ENCODE assay signal across 18 cellular contexts in genomic region chr10:63171255-63171654, GRCh38. TPM values are rescaled to one million over a fixed set of nuclear protein-coding genes. Genes with fewer than 3 reads are reported as not detected.
DNase-seq lines count a peak whose midpoint lies in the region; ATAC-seq lines count a peak whose summit lies in the region.
"Had no signal": no experiment of that assay in that cellular context is flagged by ENCODE, and none has a peak within 500 bp of the region (broad histone marks: within the 10 kb centered on the region; RNA-seq: fewer than 3 reads in every experiment).

No MANE protein-coding gene starts in this region.

- H3K4me3 Mint-ChIP-seq in activated T-cell treated with anti-CD3 and anti-CD28 coated beads, Interleukin-2, amount 50 U/mL, for 72 hours = peak overlapping the region; percentile 11 to 43
- H3K4me3 Mint-ChIP-seq in activated T-cell treated with anti-CD3 and anti-CD28 coated beads, Interleukin-2, amount 50 U/mL, for 4 hours = no peak overlapping the region
- H3K4me3 Mint-ChIP-seq in T-helper 1 cell treated with Interleukin-12 subunit alpha and Interleukin-12 subunit beta and Interleukin-4 antibody, amounts not matched to agents 30 μg/mL and 1 μg/mL, for 36 hours = peak overlapping the region; percentile 54
- no peak overlapping the region for H3K4me3 Mint-ChIP-seq in stimulated activated naive B cell treated with anti-CD40 and anti-IgM and Interleukin-4, amounts not matched to agents 10 μg/mL and 1 μg/mL and 100 μg/mL, for 72 hours

- no peaks in the 10 kb centered on the region for H3K9me3 Mint-ChIP-seq in activated T-cell treated with anti-CD3 and anti-CD28 coated beads, Interleukin-2, amount 50 U/mL, for 72 hours
- H3K9me3 Mint-ChIP-seq in activated T-cell treated with anti-CD3 and anti-CD28 coated beads, Interleukin-2, amount 50 U/mL, for 4 hours = no peaks in the 10 kb centered on the region
- H3K9me3 Mint-ChIP-seq in T-helper 1 cell treated with Interleukin-12 subunit alpha and Interleukin-12 subunit beta and Interleukin-4 antibody, amounts not matched to agents 30 μg/mL and 1 μg/mL, for 36 hours = peaks cover 4% of the 10 kb centered on the region
- H3K9me3 Mint-ChIP-seq in stimulated activated naive B cell treated with anti-CD40 and anti-IgM and Interleukin-4, amounts not matched to agents 10 μg/mL and 1 μg/mL and 100 μg/mL, for 72 hours = no peaks in the 10 kb centered on the region

- intact Hi-C loops in left ventricle myocardium superior (cut with micrococcal nuclease) = no loop called here

- H3K27me3 Mint-ChIP-seq in activated T-cell treated with anti-CD3 and anti-CD28 coated beads, Interleukin-2, amount 50 U/mL, for 72 hours (ENCODE audit: low read depth) = no peaks in the 10 kb centered on the region
- H3K27me3 Mint-ChIP-seq in activated T-cell treated with anti-CD3 and anti-CD28 coated beads, Interleukin-2, amount 50 U/mL, for 4 hours (ENCODE audit: low read depth) = no peaks in the 10 kb centered on the region
- H3K27me3 Mint-ChIP-seq in T-helper 1 cell treated with Interleukin-12 subunit alpha and Interleukin-12 subunit beta and Interleukin-4 antibody, amounts not matched to agents 30 μg/mL and 1 μg/mL, for 36 hours (ENCODE audit: low read depth) = no peaks in the 10 kb centered on the region
- no peaks in the 10 kb centered on the region for H3K27me3 Mint-ChIP-seq in stimulated activated naive B cell treated with anti-CD40 and anti-IgM and Interleukin-4, amounts not matched to agents 10 μg/mL and 1 μg/mL and 100 μg/mL, for 72 hours

- H3K36me3 Mint-ChIP-seq in activated T-cell treated with anti-CD3 and anti-CD28 coated beads, Interleukin-2, amount 50 U/mL, for 72 hours (ENCODE audit: insufficient read depth in 2 of 2) = peaks cover 8 to 35% of the 10 kb centered on the region in 2 donors
- H3K36me3 Mint-ChIP-seq in activated T-cell treated with anti-CD3 and anti-CD28 coated beads, Interleukin-2, amount 50 U/mL, for 4 hours (ENCODE audit: insufficient read depth) = peaks cover 33% of the 10 kb centered on the region
- peaks cover 56% of the 10 kb centered on the region for H3K36me3 Mint-ChIP-seq in T-helper 1 cell treated with Interleukin-12 subunit alpha and Interleukin-12 subunit beta and Interleukin-4 antibody, amounts not matched to agents 30 μg/mL and 1 μg/mL, for 36 hours (ENCODE audit: low read depth)
- H3K36me3 Mint-ChIP-seq in stimulated activated naive B cell treated with anti-CD40 and anti-IgM and Interleukin-4, amounts not matched to agents 10 μg/mL and 1 μg/mL and 100 μg/mL, for 72 hours = peaks cover 34 to 42% of the 10 kb centered on the region in 2 donors

- H3K4me1 Mint-ChIP-seq in activated T-cell treated with anti-CD3 and anti-CD28 coated beads, Interleukin-2, amount 50 U/mL, for 72 hours (ENCODE audit: low read depth) = peaks cover 56% of the 10 kb centered on the region
- peaks cover 43% of the 10 kb centered on the region for H3K4me1 Mint-ChIP-seq in activated T-cell treated with anti-CD3 and anti-CD28 coated beads, Interleukin-2, amount 50 U/mL, for 4 hours (ENCODE audit: low read depth)
- peaks cover 56% of the 10 kb centered on the region for H3K4me1 Mint-ChIP-seq in T-helper 1 cell treated with Interleukin-12 subunit alpha and Interleukin-12 subunit beta and Interleukin-4 antibody, amounts not matched to agents 30 μg/mL and 1 μg/mL, for 36 hours (ENCODE audit: low read depth)
- H3K4me1 Mint-ChIP-seq in stimulated activated naive B cell treated with anti-CD40 and anti-IgM and Interleukin-4, amounts not matched to agents 10 μg/mL and 1 μg/mL and 100 μg/mL, for 72 hours = peaks cover 29 to 44% of the 10 kb centered on the region in 2 donors

- no peak for ATAC-seq in activated T-cell treated with anti-CD3 and anti-CD28 coated beads, Interleukin-2, amount 50 U/mL, for 72 hours (replicated peaks in 1 of 2)
- ATAC-seq in activated T-cell treated with anti-CD3 and anti-CD28 coated beads, Interleukin-2, amount 50 U/mL, for 4 hours = no peak
- peak; percentile 58 for ATAC-seq in left ventricle myocardium superior
- no peak for ATAC-seq in stimulated activated naive B cell treated with anti-CD40 and anti-IgM and Interleukin-4, amounts not matched to agents 10 μg/mL and 1 μg/mL and 100 μg/mL, for 72 hours (replicated peaks)
- ATAC-seq: lower lobe of right lung had no signal

- no peak for DNase-seq in activated T-cell treated with anti-CD3 and anti-CD28 coated beads, Interleukin-2, amount 50 U/mL, for 72 hours
- DNase-seq in activated T-cell treated with anti-CD3 and anti-CD28 coated beads, Interleukin-2, amount 50 U/mL, for 4 hours = no peak
- DNase-seq in left ventricle myocardium superior (no peak), inferior parietal cortex (ENCODE audit: extremely low spot score) (no peak), NCI-H446 treated with DMSO at 0.1 percent for 48 hours (lab: John Stamatoyannopoulos, UW) (no peak), SKM-1 treated with dmso at 0.1 percent for 144 hours (lab: John Stamatoyannopoulos, UW; ENCODE audit: unreplicated experiment) (no peak)
- DNase-seq in stimulated activated naive B cell treated with anti-CD40 and anti-IgM and Interleukin-4, amounts not matched to agents 10 μg/mL and 1 μg/mL and 100 μg/mL, for 72 hours = no peak
- DNase-seq: activated effector memory CD4-positive, alpha-beta T cell treated with anti-CD3 and anti-CD28 coated beads, Interleukin-2, amount 50 U/mL, for 16 hours; GDM1; heart left ventricle; IMR-90; lower lobe of right lung; NCI-H146; NCI-H2171 treated with DMSO at 0.1 percent for 48 hours; NCI-H69; stimulated activated CD4-positive, alpha-beta T cell treated with anti-CD3 and anti-CD28 coated beads, Interleukin-1b, Interleukin-23, amount 100 ng/mL, for 48 hours; uterus had no signal

- H3K27ac Mint-ChIP-seq in activated T-cell treated with anti-CD3 and anti-CD28 coated beads, Interleukin-2, amount 50 U/mL, for 72 hours = peak overlapping the region; percentile 64
- peak overlapping the region; percentile 91 for H3K27ac Mint-ChIP-seq in T-helper 1 cell treated with Interleukin-12 subunit alpha and Interleukin-12 subunit beta and Interleukin-4 antibody, amounts not matched to agents 30 μg/mL and 1 μg/mL, for 36 hours
- H3K27ac Mint-ChIP-seq in stimulated activated naive B cell treated with anti-CD40 and anti-IgM and Interleukin-4, amounts not matched to agents 10 μg/mL and 1 μg/mL and 100 μg/mL, for 72 hours = peak overlapping the region; percentile 37

RNA-seq across cellular contexts. Expression of gene NRBF2, which starts 38.1 kb away (rescaled TPM):
- 10 to 100 TPM; 26.3 to 30.1 TPM for total RNA-seq in activated T-cell treated with anti-CD3 and anti-CD28 coated beads, Interleukin-2, amount 50 U/mL, for 72 hours
- total RNA-seq in activated T-cell treated with anti-CD3 and anti-CD28 coated beads, Interleukin-2, amount 50 U/mL, for 4 hours = 10 to 100 TPM; 21.3 to 23.6 (median 21.6) TPM
- total RNA-seq in left ventricle myocardium superior = 8.5 TPM

Comparison
In these comparisons a context has a peak if more than half of its experiments do, and no peak if none do; other contexts are left out.
1. H3K4me3 Mint-ChIP-seq: peak in activated T-cell treated with anti-CD3 and anti-CD28 coated beads, Interleukin-2, amount 50 U/mL, for 72 hours (2 of 2) and T-helper 1 cell treated with Interleukin-12 subunit alpha and Interleukin-12 subunit beta and Interleukin-4 antibody, amounts not matched to agents 30 μg/mL and 1 μg/mL, for 36 hours (single experiment); none in activated T-cell treated with anti-CD3 and anti-CD28 coated beads, Interleukin-2, amount 50 U/mL, for 4 hours (single experiment) and stimulated activated naive B cell treated with anti-CD40 and anti-IgM and Interleukin-4, amounts not matched to agents 10 μg/mL and 1 μg/mL and 100 μg/mL, for 72 hours (0 of 2).
2. H3K27ac Mint-ChIP-seq: peak in every context shown above with its lines; median percentile 91 in T-helper 1 cell treated with Interleukin-12 subunit alpha and Interleukin-12 subunit beta and Interleukin-4 antibody, amounts not matched to agents 30 μg/mL and 1 μg/mL, for 36 hours; 64 in activated T-cell treated with anti-CD3 and anti-CD28 coated beads, Interleukin-2, amount 50 U/mL, for 72 hours; 37 in stimulated activated naive B cell treated with anti-CD40 and anti-IgM and Interleukin-4, amounts not matched to agents 10 μg/mL and 1 μg/mL and 100 μg/mL, for 72 hours.